In the genomic region with DNA sequence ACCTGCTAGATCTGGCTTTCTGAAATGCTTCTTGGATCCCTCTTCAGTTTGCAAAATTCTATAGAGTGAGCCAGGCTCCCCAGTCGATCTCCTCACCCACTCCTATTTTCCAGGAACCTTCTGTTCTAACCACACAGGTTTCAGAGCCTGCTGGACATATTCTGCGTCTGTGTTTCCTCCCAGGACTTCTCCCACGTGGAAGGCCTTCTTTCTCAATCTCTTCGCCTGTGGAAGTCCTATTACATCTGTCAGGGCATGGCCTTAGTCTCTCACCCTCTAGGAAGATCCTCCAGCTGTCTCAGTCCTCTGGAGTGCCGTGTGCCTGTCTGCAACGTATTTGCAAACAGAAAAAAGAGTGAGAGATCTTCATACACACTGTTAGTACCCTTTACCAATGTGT, we compare ENCODE assay signal across 1 cellular context.
TF ChIP-seq lines count a peak whose summit lies in the region.

No MANE protein-coding gene starts in this region.

TF ChIP-seq in H1, 55 proteins besides CTCF, POLR2A, EP300 and RAD21:
- TF ChIP-seq FOSL1 (IDR thresholded peaks at IDR 0.05; ENCODE audit: insufficient read depth, low read depth, low read length) (no peak), POU5F1 (IDR thresholded peaks at IDR 0.05; ENCODE audit: low read depth, low read length) (no peak), SUZ12 (IDR thresholded peaks at IDR 0.05; ENCODE audit: low read length) (no peak), RBBP5 (IDR thresholded peaks at IDR 0.05; ENCODE audit: borderline replicate concordance, low read depth, low read length) (no peak), POLR2AphosphoS5 (IDR thresholded peaks at IDR 0.05; ENCODE audit: low read depth, low read length) (no peak), BRCA1 (IDR thresholded peaks at IDR 0.05; ENCODE audit: low read depth, low read length) (no peak), GTF2F1 (IDR thresholded peaks at IDR 0.05; ENCODE audit: borderline replicate concordance, low read depth, low read length) (no peak), MAX (IDR thresholded peaks at IDR 0.05) (no peak), HDAC2 (IDR thresholded peaks at IDR 0.05; ENCODE audit: borderline replicate concordance in 1 of 2, low read depth in 2 of 2, low read length in 2 of 2) (no peak), KDM4A (IDR thresholded peaks at IDR 0.05; ENCODE audit: low read depth, low read length, severe bottlenecking) (no peak), ASH2L (IDR thresholded peaks at IDR 0.05; ENCODE audit: low read length) (no peak), CHD1 (IDR thresholded peaks at IDR 0.05; ENCODE audit: low read depth, low read length) (no peak), CBX8 (IDR thresholded peaks at IDR 0.05; ENCODE audit: borderline replicate concordance, low read depth, low read length) (no peak), NRF1 (IDR thresholded peaks at IDR 0.05; ENCODE audit: low read depth, low read length) (no peak), YY1 (IDR thresholded peaks at IDR 0.05; ENCODE audit: low read depth, low read length) (no peak)
- TF ChIP-seq, protein P1, sequence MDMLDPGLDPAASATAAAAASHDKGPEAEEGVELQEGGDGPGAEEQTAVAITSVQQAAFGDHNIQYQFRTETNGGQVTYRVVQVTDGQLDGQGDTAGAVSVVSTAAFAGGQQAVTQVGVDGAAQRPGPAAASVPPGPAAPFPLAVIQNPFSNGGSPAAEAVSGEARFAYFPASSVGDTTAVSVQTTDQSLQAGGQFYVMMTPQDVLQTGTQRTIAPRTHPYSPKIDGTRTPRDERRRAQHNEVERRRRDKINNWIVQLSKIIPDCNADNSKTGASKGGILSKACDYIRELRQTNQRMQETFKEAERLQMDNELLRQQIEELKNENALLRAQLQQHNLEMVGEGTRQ (IDR thresholded peaks at IDR 0.05; ENCODE audit: low read length), result no peak
